8 cellular contexts compared by ENCODE assay signal in the genomic region with DNA sequence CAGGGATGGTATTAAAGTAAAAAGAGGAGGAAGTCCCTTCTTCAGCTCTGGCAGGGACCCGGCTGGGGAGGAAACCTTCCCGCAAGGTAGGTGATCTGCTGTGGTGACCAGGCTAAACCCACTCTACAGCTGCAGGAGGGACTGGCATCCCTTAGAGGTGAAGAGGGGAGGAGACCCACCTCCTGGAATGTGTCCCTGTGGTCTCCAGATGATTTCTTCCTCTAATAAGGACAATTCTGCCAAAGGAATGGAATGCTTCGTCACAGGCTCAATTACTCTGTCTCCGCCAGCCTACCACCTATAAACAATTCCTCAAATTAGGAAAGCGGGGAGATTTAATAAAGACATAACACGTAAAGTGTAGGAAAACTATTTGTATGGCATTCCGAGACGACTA. TPM values are rescaled to one million over a fixed set of nuclear protein-coding genes. Genes with fewer than 3 reads are reported as not detected.
DNase-seq lines count a peak whose midpoint lies in the region; ATAC-seq and TF ChIP-seq lines count a peak whose summit lies in the region.

No MANE protein-coding gene starts in this region.

- H3K4me2 ChIP-seq in PC-9, result peak overlapping the region; percentile 79

- H3K27me3 Mint-ChIP-seq in naive B cell, result peaks cover 0 to 11% (median 0%) of the 10 kb centered on the region in 3 donors

- H3K9me2 ChIP-seq in PC-9 (ENCODE audit: insufficient read depth), result no peaks in the 10 kb centered on the region

- peaks cover 13% of the 10 kb centered on the region for H3F3A ChIP-seq in PC-9 (ENCODE audit: insufficient read depth, low read depth)

- peak overlapping the region; percentile 61 for H3K4me3 ChIP-seq in PC-9
- H3K4me3 ChIP-seq in ectodermal cell (ENCODE audit: insufficient read depth, low read depth, low read length), result peak overlapping the region; percentile 46

- no peaks in the 10 kb centered on the region for H3K9me3 ChIP-seq in PC-9 (ENCODE audit: insufficient read depth, low read depth)
- H3K9me3 ChIP-seq in ectodermal cell (ENCODE audit: control insufficient read depth, low read length), result no peaks in the 10 kb centered on the region

- no peaks in the 10 kb centered on the region for H3K36me3 Mint-ChIP-seq in naive B cell

- H4K20me1 ChIP-seq in PC-9 (ENCODE audit: insufficient read depth), result peaks cover 24% of the 10 kb centered on the region; the same call in 1 of the 2 replicates

- H3K36me3 ChIP-seq in PC-9 (ENCODE audit: low read depth), result 0 out of 2 replicates have a peak, but pooled peaks cover 3% of the 10 kb centered on the region
- H3K36me3 ChIP-seq in ectodermal cell (ENCODE audit: control insufficient read depth, insufficient read depth, low read length), result no peaks in the 10 kb centered on the region

- TSS peak; percentile 30 for BruUV-seq in PC-9 (replicated peaks; lab: Mats Ljungman, UMichigan)

- intact Hi-C loops in PC-9 (cut with micrococcal nuclease; ENCODE audit: unreplicated experiment), result loop anchor here (1.0 to 5.0 kb wide), 8 partner anchors 53 to 1233 kb away; a partner anchor contains a TSS

- peak overlapping the region; percentile 79 to 93 (median 90) for H3K4me3 Mint-ChIP-seq in naive B cell

- H3K4me1 ChIP-seq in PC-9 (replicated peaks; ENCODE audit: insufficient read depth) (peaks cover 30% of the 10 kb centered on the region), ectodermal cell (ENCODE audit: control insufficient read depth, insufficient read depth, low read length) (peaks cover 9% of the 10 kb centered on the region)

- DNase-seq in ELF-1 (ENCODE audit: low read depth, low spot score) (peak; percentile 37), PC-9 (peak in 1 of 2 experiments; percentile 1), naive B cell (peak; percentile 10), DMS114 treated with DMSO at 0.1 percent for 48 hours (lab: John Stamatoyannopoulos, UW; ENCODE audit: unreplicated experiment) (no peak), GM19238 (ENCODE audit: insufficient read length, low spot score) (no peak)
- DNase-seq in NK-92 treated with Interleukin-12 subunit alpha and Interleukin-12 subunit beta, amount 100 ng/mL, for 24 hours (lab: John Stamatoyannopoulos, UW), result no peak

- H3K9me3 Mint-ChIP-seq in naive B cell, result no peaks in the 10 kb centered on the region

- WGBS in ectodermal cell, 2 experiments, result 33 to 38% methylated on average over 6 to 8 of the region's 8 CpGs

- H3K27me3 ChIP-seq in PC-9 (ENCODE audit: insufficient read depth, low read depth) (no peaks in the 10 kb centered on the region), ectodermal cell (ENCODE audit: control insufficient read depth, insufficient read depth, low read length, poor library complexity, severe bottlenecking) (peaks cover 9% of the 10 kb centered on the region)

- POLR2A ChIA-PET in PC-9 (lab: Charles Lee; ENCODE audit: unreplicated experiment), result no interaction called here

- H3K79me2 ChIP-seq in PC-9 (ENCODE audit: low read depth), result peaks cover 36% of the 10 kb centered on the region

- H2AFZ ChIP-seq in PC-9, result peak overlapping the region; percentile 85

- ATAC-seq in naive B cell (ENCODE audit: low read depth in 2 of 2) (no peak), GM21447 (IDR thresholded peaks at IDR 0.05; ENCODE audit: unreplicated experiment) (no peak)

- peak overlapping the region; percentile 45 to 93 (median 70) for H3K27ac Mint-ChIP-seq in naive B cell

- TF ChIP-seq CTCF in PC-9 (conservative IDR thresholded peaks at IDR 0.05), result no peak

- CTCF ChIA-PET in PC-9 (lab: Charles Lee), result interaction anchor here (0.6 to 0.7 kb wide), 3 partner anchors 47 to 1212 kb away, joined by 3 to 7 read pairs (median 4); no protein-coding TSS in a partner anchor

- H3K4me1 Mint-ChIP-seq in naive B cell, result peaks cover 20 to 39% (median 35%) of the 10 kb centered on the region in 3 donors

- no peak overlapping the region for H3K27ac ChIP-seq in PC-9
- no peak overlapping the region for H3K27ac ChIP-seq in ectodermal cell (ENCODE audit: insufficient read depth, low read depth, low read length, poor library complexity, severe bottlenecking)

RNA-seq across cellular contexts. Expression of a gene that starts 0.6 kb away (rescaled TPM):
- 37.1 and 37.6 TPM in 2 replicates for total RNA-seq in PC-9 (2021)
- polyA plus RNA-seq in ectodermal cell (2013, experiment 1 of 4), result 58.5 TPM
- 52.2 TPM for polyA plus RNA-seq in ectodermal cell (2013, experiment 2 of 4)
- 43.8 TPM for polyA plus RNA-seq in ectodermal cell (2013, experiment 3 of 4)
- 46.7 TPM for polyA plus RNA-seq in ectodermal cell (2013, experiment 4 of 4)
- polyA plus RNA-seq in naive B cell (ENCODE audit: low read depth in 6 of 6), result 10 to 100 TPM; 38.8 to 50.4 (median 43.0) TPM

RNA-seq across cellular contexts. Expression of a gene that starts 47.0 kb away (rescaled TPM):
- total RNA-seq in PC-9 (2021), result 63.0 and 81.3 TPM in 2 replicates
- polyA plus RNA-seq in ectodermal cell (2013, experiment 1 of 4), result 83.8 TPM
- 94.9 TPM for polyA plus RNA-seq in ectodermal cell (2013, experiment 2 of 4)
- polyA plus RNA-seq in ectodermal cell (2013, experiment 3 of 4), result 67.1 TPM
- 82.9 TPM for polyA plus RNA-seq in ectodermal cell (2013, experiment 4 of 4)
- 100 to 1,000 TPM; 164 to 230 (median 195) TPM for polyA plus RNA-seq in naive B cell (ENCODE audit: low read depth in 6 of 6)

Comparison
In these comparisons a context has a peak if more than half of its experiments do, and no peak if none do; other contexts are left out.
1. DNase-seq: peak in ELF-1 (single experiment) and naive B cell (single experiment); none in NK-92 treated with Interleukin-12 subunit alpha and Interleukin-12 subunit beta, amount 100 ng/mL, for 24 hours (single experiment), DMS114 treated with DMSO at 0.1 percent for 48 hours (single experiment) and GM19238 (single experiment).